In genomic region chr7:93877742-93878141, GRCh38 we compare ENCODE assay signal across 17 cellular contexts. TPM values are rescaled to one million over a fixed set of nuclear protein-coding genes. Genes with fewer than 3 reads are reported as not detected.
A peak's percentile ranks its signal among the peaks of the same experiment; 100 is the strongest.
DNase-seq lines count a peak whose midpoint lies in the region; ATAC-seq and TF ChIP-seq lines count a peak whose summit lies in the region.
"Had no signal": no experiment of that assay in that cellular context is flagged by ENCODE, and none has a peak within 500 bp of the region (broad histone marks: within the 10 kb centered on the region; RNA-seq: fewer than 3 reads in every experiment).

No MANE protein-coding gene starts in this region.

- no peak overlapping the region for H2BK120ac ChIP-seq in IMR-90 (ENCODE audit: low read depth, low read length)

- H3K9ac ChIP-seq in IMR-90 (ENCODE audit: low read depth, low read length), result no peak overlapping the region

- no peak overlapping the region for H2BK20ac ChIP-seq in IMR-90 (ENCODE audit: low read depth, low read length)

- TF ChIP-seq CTCF in IMR-90 (conservative IDR thresholded peaks at IDR 0.05; ENCODE audit: low read depth, low read length), result no peak
- TF ChIP-seq CTCF in osteoblast (IDR thresholded peaks at IDR 0.05; ENCODE audit: extremely low read depth, low read depth, low read length), result peak; percentile 6

- no CpG with 5 or more reads among the region's 3 CpGs for WGBS in IMR-90 (ENCODE audit: extremely low coverage in 2 of 2, insufficient read length in 1 of 2), 2 experiments

- POLR2A ChIA-PET in IMR-90 (lab: Charles Lee; ENCODE audit: unreplicated experiment) (no interaction called here), HEK293T (lab: Yijun Ruan, JAX) (no interaction called here)

- no peak overlapping the region for H4K5ac ChIP-seq in IMR-90 (ENCODE audit: low read depth, low read length)

- H3K4me3 ChIP-seq in IMR-90 (ENCODE audit: insufficient read depth, low read depth, low read length), result no peak overlapping the region
- peak overlapping the region; percentile 33 for H3K4me3 ChIP-seq in osteoblast (ENCODE audit: insufficient read depth, low read length)

- DNase-seq in IMR-90 (no peak), OCI-M1 (lab: John Stamatoyannopoulos, UW) (peak; percentile 74), dermis blood vessel endothelial cell (peak; percentile 6), osteoblast (ENCODE audit: insufficient read length, low spot score, missing footprints) (no peak), HEK293T (ENCODE audit: extremely low spot score) (no peak)
- DNase-seq: DMS79, H9, Kasumi-1, NCI-H1105, NCI-H226, NCI-H524, SHP77 treated with DMSO at 0.1 percent for 48 hours, T-cell had no signal

- no peak overlapping the region for H3K27ac ChIP-seq in IMR-90 (ENCODE audit: insufficient read depth, low read length)
- H3K27ac ChIP-seq in osteoblast (ENCODE audit: low read depth, low read length), result no peak overlapping the region

- CTCF ChIA-PET in IMR-90 (lab: Yijun Ruan, JAX), result no interaction called here
- CTCF ChIA-PET in HEK293T (lab: Yijun Ruan, JAX), result no interaction called here

- dilution Hi-C loops in IMR-90 (cut with HindIII; ENCODE audit: low sequenced_read_pairs, unreplicated experiment), result no loop called here

- ATAC-seq in IMR-90 (ENCODE audit: low read depth) (no peak), GM21529 (IDR thresholded peaks at IDR 0.05; ENCODE audit: unreplicated experiment) (no peak), GM19452 (IDR thresholded peaks at IDR 0.05; ENCODE audit: unreplicated experiment) (no peak)
- ATAC-seq: SK-N-SH treated with all-trans-retinoic acid at 6 μM for 48 hours, T-cell had no signal

- H4K8ac ChIP-seq in IMR-90 (ENCODE audit: low read depth in 2 of 2, low read length in 2 of 2), result 0 out of 4 replicates have a peak overlapping the region, but pooled peaks of 1 of the 2 experiments have one; percentile 25

- no peak overlapping the region for H4K91ac ChIP-seq in IMR-90 (ENCODE audit: insufficient read depth, low read depth, low read length)

- no TSS peak for BruUV-seq in IMR-90 (replicated peaks; lab: Mats Ljungman, UMichigan)

- peak overlapping the region; percentile 70; the same call in 1 of the 2 replicates for H3K4me2 ChIP-seq in IMR-90 (ENCODE audit: low read depth, low read length)
- H3K4me2 ChIP-seq in osteoblast (ENCODE audit: insufficient read depth, low read length), result peak overlapping the region; percentile 56

- H3K9me1 ChIP-seq in IMR-90 (ENCODE audit: insufficient read depth, low read length), result no peaks in the 10 kb centered on the region

- H3K18ac ChIP-seq in IMR-90 (ENCODE audit: low read depth, low read length), result no peak overlapping the region

- H3K56ac ChIP-seq in IMR-90 (ENCODE audit: extremely low read depth, insufficient read depth, low read length), result no peak overlapping the region

- H3K27me3 ChIP-seq in IMR-90 (ENCODE audit: control insufficient read depth, insufficient read depth, low read length), result no peaks in the 10 kb centered on the region
- no peaks in the 10 kb centered on the region for H3K27me3 ChIP-seq in osteoblast (ENCODE audit: insufficient read depth, low read length)

- H2AK5ac ChIP-seq in IMR-90 (ENCODE audit: low read depth, low read length), result no peak overlapping the region

- H3K4me1 ChIP-seq in IMR-90 (ENCODE audit: control insufficient read depth, insufficient read depth, low read length), result no peaks in the 10 kb centered on the region
- no peaks in the 10 kb centered on the region for H3K4me1 ChIP-seq in osteoblast (ENCODE audit: insufficient read depth, low read length)

- no peak overlapping the region for H2BK15ac ChIP-seq in IMR-90 (ENCODE audit: low read depth, low read length)

- no peak overlapping the region for H3K14ac ChIP-seq in IMR-90 (replicated peaks; ENCODE audit: low read depth, low read length)

- intact Hi-C loops in IMR-90 (cut with micrococcal nuclease), result no loop called here

- H3K36me3 ChIP-seq in IMR-90 (ENCODE audit: control insufficient read depth, insufficient read depth, low read length) (no peaks in the 10 kb centered on the region; the same call in 1 of the 2 replicates), osteoblast (ENCODE audit: insufficient read depth, low read length) (no peaks in the 10 kb centered on the region)

- H3K9me3 ChIP-seq in IMR-90 (ENCODE audit: control insufficient read depth, insufficient read depth, low read length) (peaks cover 2% of the 10 kb centered on the region; the same call in 1 of the 2 replicates), osteoblast (ENCODE audit: low read depth, low read length) (no peaks in the 10 kb centered on the region)

- no peak overlapping the region for H2AK9ac ChIP-seq in IMR-90 (replicated peaks; ENCODE audit: low read depth, low read length, poor library complexity)

- no peak overlapping the region for H3K4ac ChIP-seq in IMR-90 (ENCODE audit: low read depth, low read length)

- in situ Hi-C loops in IMR-90 (cut with MboI; ENCODE audit: low sequenced_read_pairs), result no loop called here

- H2AFZ ChIP-seq in IMR-90 (replicated peaks; ENCODE audit: low read length, poor library complexity) (peak overlapping the region; percentile 74), osteoblast (ENCODE audit: low read length) (peak overlapping the region; percentile 70)

- no peak overlapping the region for H2BK5ac ChIP-seq in IMR-90 (ENCODE audit: low read depth, low read length, poor library complexity, severe bottlenecking)

- H3K79me1 ChIP-seq in IMR-90 (ENCODE audit: low read depth in 1 of 2, low read length in 2 of 2), result no peaks in the 10 kb centered on the region

- no peak overlapping the region for H3K23ac ChIP-seq in IMR-90 (ENCODE audit: low read depth, low read length)

- no peaks in the 10 kb centered on the region for H3K79me2 ChIP-seq in osteoblast (ENCODE audit: insufficient read depth, low read length)

- H4K20me1 ChIP-seq in IMR-90 (ENCODE audit: insufficient read depth, low read length) (no peaks in the 10 kb centered on the region), osteoblast (ENCODE audit: insufficient read depth, low read length) (no peaks in the 10 kb centered on the region)

- no peak for TF ChIP-seq RAD21 in IMR-90 (IDR thresholded peaks at IDR 0.05; ENCODE audit: low read length)

- no peak for TF ChIP-seq POLR2A in IMR-90 (IDR thresholded peaks at IDR 0.05; ENCODE audit: low read depth, low read length)

TF ChIP-seq in IMR-90, 13 proteins besides CTCF, POLR2A, EP300 and RAD21:
- TF ChIP-seq RFX5 (IDR thresholded peaks at IDR 0.05; ENCODE audit: low read depth, low read length) (no peak), MXI1 (IDR thresholded peaks at IDR 0.05; ENCODE audit: borderline replicate concordance, low read depth, low read length) (no peak), RCOR1 (IDR thresholded peaks at IDR 0.05; ENCODE audit: insufficient replicate concordance, low read length) (no peak), MAFK (IDR thresholded peaks at IDR 0.05; ENCODE audit: low read depth, low read length) (no peak)
TF ChIP-seq in IMR-90: peak in this region for 0.

TF ChIP-seq in HEK293T, 16 proteins besides CTCF, POLR2A, EP300 and RAD21:
- TF ChIP-seq LEF1 (IDR thresholded peaks at IDR 0.05; ENCODE audit: borderline replicate concordance) (no peak), SP1 (IDR thresholded peaks at IDR 0.05) (no peak), NFRKB (IDR thresholded peaks at IDR 0.05) (no peak), L3MBTL2 (conservative IDR thresholded peaks at IDR 0.05) (no peak), FOXM1 (IDR thresholded peaks at IDR 0.05; ENCODE audit: borderline replicate concordance) (no peak), PKNOX1 (IDR thresholded peaks at IDR 0.05) (no peak), ZNF384 (IDR thresholded peaks at IDR 0.05) (no peak), FOXA1 (IDR thresholded peaks at IDR 0.05) (no peak), ELF4 (IDR thresholded peaks at IDR 0.05) (no peak), TARDBP (IDR thresholded peaks at IDR 0.05) (no peak), CTBP1 (IDR thresholded peaks at IDR 0.05; ENCODE audit: borderline replicate concordance) (no peak), BHLHE40 (IDR thresholded peaks at IDR 0.05; ENCODE audit: borderline replicate concordance) (no peak), ARNT (IDR thresholded peaks at IDR 0.05) (no peak), FOXK2 (IDR thresholded peaks at IDR 0.05) (no peak), SUZ12 (IDR thresholded peaks at IDR 0.05) (no peak), HDGF (IDR thresholded peaks at IDR 0.05; ENCODE audit: borderline replicate concordance) (no peak)

RNA-seq across cellular contexts. Expression of gene TFPI2, which starts 12.8 kb away (rescaled TPM):
- total RNA-seq in IMR-90 (2012; rRNA removed) (48.9 and 53.6 TPM in 2 replicates), dermis blood vessel endothelial cell (112 and 152 TPM in 2 replicates), osteoblast (8.7 and 10.6 TPM in 2 replicates)
- polyA plus RNA-seq in IMR-90 (2012; rRNA removed), result 99.0 and 121 TPM in 2 replicates
- 55.1 and 97.0 TPM in 2 replicates for polyA plus RNA-seq in IMR-90 (2012; cell fraction: cytosol; rRNA removed)
- polyA plus RNA-seq in IMR-90 (2012; cell fraction: nucleus; rRNA removed; ENCODE audit: low replicate concordance), result 41.5 and 59.6 TPM in 2 replicates
- polyA plus RNA-seq: CD14-positive monocyte had no signal

RNA-seq across cellular contexts. Expression of gene GNGT1, which starts 28.6 kb away (rescaled TPM):
- total RNA-seq in IMR-90 (2012; rRNA removed) (not detected in 2 replicates), dermis blood vessel endothelial cell (not detected in 2 replicates), osteoblast (not detected in 2 replicates)
- not detected in 2 replicates for polyA plus RNA-seq in IMR-90 (2012; rRNA removed)
- polyA plus RNA-seq in IMR-90 (2012; cell fraction: cytosol; rRNA removed), result not detected in 2 replicates
- not detected in 2 replicates for polyA plus RNA-seq in IMR-90 (2012; cell fraction: nucleus; rRNA removed; ENCODE audit: low replicate concordance)
- total RNA-seq: T-cell had no signal
- polyA plus RNA-seq: CD14-positive monocyte had no signal

RNA-seq across cellular contexts. Expression of gene GNG11, which starts 43.8 kb away (rescaled TPM):
- total RNA-seq in IMR-90 (2012; rRNA removed) (6.1 and 11.1 TPM in 2 replicates), dermis blood vessel endothelial cell (404 and 652 TPM in 2 replicates), osteoblast (7.6 and 8.8 TPM in 2 replicates)
- 10.1 and 10.5 TPM in 2 replicates for polyA plus RNA-seq in IMR-90 (2012; rRNA removed)
- 5.0 and 5.5 TPM in 2 replicates for polyA plus RNA-seq in IMR-90 (2012; cell fraction: cytosol; rRNA removed)
- polyA plus RNA-seq in IMR-90 (2012; cell fraction: nucleus; rRNA removed; ENCODE audit: low replicate concordance), result 2.0 and 3.3 TPM in 2 replicates

Comparison
In these comparisons a context has a peak if more than half of its experiments do, and no peak if none do; other contexts are left out.
1. DNase-seq: peak in OCI-M1 (single experiment) and dermis blood vessel endothelial cell (single experiment); none in IMR-90 (single experiment), osteoblast (single experiment) and HEK293T (single experiment).
2. RNA of gene GNG11, which starts 43.8 kb away (total RNA-seq): 404 to 652 TPM in dermis blood vessel endothelial cell; 7.6 to 8.8 TPM in osteoblast and 6.1 to 11.1 TPM in IMR-90; every median in the first group is over 10 times any median in the second.